In genomic region chr22:20427104-20427944, GRCh38 we compare ENCODE assay signal across 1 cellular context.
TF ChIP-seq lines count a peak whose summit lies in the region.

No MANE protein-coding gene starts in this region.

TF ChIP-seq in K562, 482 proteins besides CTCF, POLR2A, EP300 and RAD21:
- TF ChIP-seq, protein P1, sequence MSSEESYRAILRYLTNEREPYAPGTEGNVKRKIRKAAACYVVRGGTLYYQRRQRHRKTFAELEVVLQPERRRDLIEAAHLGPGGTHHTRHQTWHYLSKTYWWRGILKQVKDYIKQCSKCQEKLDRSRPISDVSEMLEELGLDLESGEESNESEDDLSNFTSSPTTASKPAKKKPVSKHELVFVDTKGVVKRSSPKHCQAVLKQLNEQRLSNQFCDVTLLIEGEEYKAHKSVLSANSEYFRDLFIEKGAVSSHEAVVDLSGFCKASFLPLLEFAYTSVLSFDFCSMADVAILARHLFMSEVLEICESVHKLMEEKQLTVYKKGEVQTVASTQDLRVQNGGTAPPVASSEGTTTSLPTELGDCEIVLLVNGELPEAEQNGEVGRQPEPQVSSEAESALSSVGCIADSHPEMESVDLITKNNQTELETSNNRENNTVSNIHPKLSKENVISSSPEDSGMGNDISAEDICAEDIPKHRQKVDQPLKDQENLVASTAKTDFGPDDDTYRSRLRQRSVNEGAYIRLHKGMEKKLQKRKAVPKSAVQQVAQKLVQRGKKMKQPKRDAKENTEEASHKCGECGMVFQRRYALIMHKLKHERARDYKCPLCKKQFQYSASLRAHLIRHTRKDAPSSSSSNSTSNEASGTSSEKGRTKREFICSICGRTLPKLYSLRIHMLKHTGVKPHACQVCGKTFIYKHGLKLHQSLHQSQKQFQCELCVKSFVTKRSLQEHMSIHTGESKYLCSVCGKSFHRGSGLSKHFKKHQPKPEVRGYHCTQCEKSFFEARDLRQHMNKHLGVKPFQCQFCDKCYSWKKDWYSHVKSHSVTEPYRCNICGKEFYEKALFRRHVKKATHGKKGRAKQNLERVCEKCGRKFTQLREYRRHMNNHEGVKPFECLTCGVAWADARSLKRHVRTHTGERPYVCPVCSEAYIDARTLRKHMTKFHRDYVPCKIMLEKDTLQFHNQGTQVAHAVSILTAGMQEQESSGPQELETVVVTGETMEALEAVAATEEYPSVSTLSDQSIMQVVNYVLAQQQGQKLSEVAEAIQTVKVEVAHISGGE (CRISPR knock-in tag; IDR thresholded peaks at IDR 0.05) = 0 out of 6 replicates have a peak, but pooled peaks of 1 of the 3 experiments have one; percentile 25
- no peak for TF ChIP-seq TEAD4 (IDR thresholded peaks at IDR 0.05; ENCODE audit: low read length)
- no peak for TF ChIP-seq TEAD4 (CRISPR knock-in tag; IDR thresholded peaks at IDR 0.05; ENCODE audit: borderline replicate concordance)
- TF ChIP-seq NELFE (IDR thresholded peaks at IDR 0.05; ENCODE audit: insufficient read depth, insufficient read length) = no peak
- TF ChIP-seq ZNF695 (CRISPR knock-in tag; IDR thresholded peaks at IDR 0.05) = no peak
- no peak for TF ChIP-seq E2F4 (CRISPR knock-in tag; IDR thresholded peaks at IDR 0.05; ENCODE audit: low read depth)
- TF ChIP-seq MYC (IDR thresholded peaks at IDR 0.05; ENCODE audit: low read depth, low read length) = no peak
- no peak for TF ChIP-seq MYC (CRISPR knock-in tag; IDR thresholded peaks at IDR 0.05; ENCODE audit: borderline replicate concordance, low read depth)
- TF ChIP-seq, protein P2, sequence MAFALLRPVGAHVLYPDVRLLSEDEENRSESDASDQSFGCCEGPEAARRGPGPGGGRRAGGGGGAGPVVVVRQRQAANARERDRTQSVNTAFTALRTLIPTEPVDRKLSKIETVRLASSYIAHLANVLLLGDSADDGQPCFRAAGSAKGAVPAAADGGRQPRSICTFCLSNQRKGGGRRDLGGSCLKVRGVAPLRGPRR (CRISPR knock-in tag; IDR thresholded peaks at IDR 0.05) = 0 out of 2 replicates have a peak, but pooled peaks have one; percentile 16
- peak; percentile 48; the same call in 1 of the 2 replicates for TF ChIP-seq ZNF184 (CRISPR knock-in tag; IDR thresholded peaks at IDR 0.05)
- TF ChIP-seq CBX2 (IDR thresholded peaks at IDR 0.05; ENCODE audit: insufficient read depth, low read length, poor library complexity, severe bottlenecking) = no peak
- peak; percentile 38; the same call in 1 of the 2 replicates for TF ChIP-seq ZNF277 (CRISPR knock-in tag; IDR thresholded peaks at IDR 0.05; ENCODE audit: borderline replicate concordance)
- no peak for TF ChIP-seq ZNF134 (CRISPR knock-in tag; conservative IDR thresholded peaks at IDR 0.05)
- no peak for TF ChIP-seq ZNF263 (CRISPR knock-in tag; IDR thresholded peaks at IDR 0.05; ENCODE audit: borderline replicate concordance)
- TF ChIP-seq MCM7 (IDR thresholded peaks at IDR 0.05) = peak in 1 of 2 experiments; percentile 16; a peak in 1 of 4 replicates
- no peak for TF ChIP-seq CHD1 (IDR thresholded peaks at IDR 0.05; ENCODE audit: low read length)
- peak; percentile 32 for TF ChIP-seq MAX (CRISPR knock-in tag; IDR thresholded peaks at IDR 0.05)
- TF ChIP-seq SRF (CRISPR knock-in tag; IDR thresholded peaks at IDR 0.05) = 0 out of 4 replicates have a peak, but pooled peaks of 1 of the 2 experiments have one; percentile 28
- peak; percentile 23; the same call in 1 of the 2 replicates for TF ChIP-seq ZNF12 (CRISPR knock-in tag; IDR thresholded peaks at IDR 0.05)
- TF ChIP-seq GTF2F1 (IDR thresholded peaks at IDR 0.05; ENCODE audit: low read depth, low read length) = 0 out of 2 replicates have a peak, but pooled peaks have one; percentile 48
- TF ChIP-seq ZNF282 (CRISPR knock-in tag; IDR thresholded peaks at IDR 0.05) = peak; percentile 71; the same call in 1 of the 2 replicates
- no peak for TF ChIP-seq ELF4 (CRISPR knock-in tag; IDR thresholded peaks at IDR 0.05)
- no peak for TF ChIP-seq REST (CRISPR knock-in tag; IDR thresholded peaks at IDR 0.05; ENCODE audit: low read depth)
- TF ChIP-seq KLF1 (tag; IDR thresholded peaks at IDR 0.05) = peak; percentile 28; the same call in 1 of the 2 replicates
- no peak for TF ChIP-seq ZNF197 (CRISPR knock-in tag; IDR thresholded peaks at IDR 0.05; ENCODE audit: low read depth)
- TF ChIP-seq, protein P3, sequence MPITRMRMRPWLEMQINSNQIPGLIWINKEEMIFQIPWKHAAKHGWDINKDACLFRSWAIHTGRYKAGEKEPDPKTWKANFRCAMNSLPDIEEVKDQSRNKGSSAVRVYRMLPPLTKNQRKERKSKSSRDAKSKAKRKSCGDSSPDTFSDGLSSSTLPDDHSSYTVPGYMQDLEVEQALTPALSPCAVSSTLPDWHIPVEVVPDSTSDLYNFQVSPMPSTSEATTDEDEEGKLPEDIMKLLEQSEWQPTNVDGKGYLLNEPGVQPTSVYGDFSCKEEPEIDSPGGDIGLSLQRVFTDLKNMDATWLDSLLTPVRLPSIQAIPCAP (CRISPR knock-in tag; IDR thresholded peaks at IDR 0.05; ENCODE audit: borderline replicate concordance) = no peak
- no peak for TF ChIP-seq TCF3 (CRISPR knock-in tag; IDR thresholded peaks at IDR 0.05)
- TF ChIP-seq NRF1 (conservative IDR thresholded peaks at IDR 0.05 in 1 of 2, IDR thresholded peaks at IDR 0.05 in 1 of 2) = no peak
- TF ChIP-seq IRF2 (CRISPR knock-in tag; IDR thresholded peaks at IDR 0.05) = peak; percentile 79
- TF ChIP-seq ZNF121 (CRISPR knock-in tag; conservative IDR thresholded peaks at IDR 0.05) = no peak
- 0 out of 4 replicates have a peak, but pooled peaks of 1 of the 2 experiments have one; percentile 37 for TF ChIP-seq ZNF639 (CRISPR knock-in tag; conservative IDR thresholded peaks at IDR 0.05 in 1 of 2, IDR thresholded peaks at IDR 0.05 in 1 of 2)
- no peak for TF ChIP-seq ZKSCAN8 (CRISPR knock-in tag; IDR thresholded peaks at IDR 0.05)
- TF ChIP-seq, protein P4, sequence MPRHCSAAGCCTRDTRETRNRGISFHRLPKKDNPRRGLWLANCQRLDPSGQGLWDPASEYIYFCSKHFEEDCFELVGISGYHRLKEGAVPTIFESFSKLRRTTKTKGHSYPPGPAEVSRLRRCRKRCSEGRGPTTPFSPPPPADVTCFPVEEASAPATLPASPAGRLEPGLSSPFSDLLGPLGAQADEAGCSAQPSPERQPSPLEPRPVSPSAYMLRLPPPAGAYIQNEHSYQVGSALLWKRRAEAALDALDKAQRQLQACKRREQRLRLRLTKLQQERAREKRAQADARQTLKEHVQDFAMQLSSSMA (CRISPR knock-in tag; IDR thresholded peaks at IDR 0.05) = no peak
- peak; percentile 59; the same call in 1 of the 2 replicates for TF ChIP-seq ARID3B (CRISPR knock-in tag; IDR thresholded peaks at IDR 0.05; ENCODE audit: borderline replicate concordance)
- no peak for TF ChIP-seq RHOXF2B (CRISPR knock-in tag; conservative IDR thresholded peaks at IDR 0.05)
